2 cellular contexts compared by ENCODE assay signal in the genomic region with DNA sequence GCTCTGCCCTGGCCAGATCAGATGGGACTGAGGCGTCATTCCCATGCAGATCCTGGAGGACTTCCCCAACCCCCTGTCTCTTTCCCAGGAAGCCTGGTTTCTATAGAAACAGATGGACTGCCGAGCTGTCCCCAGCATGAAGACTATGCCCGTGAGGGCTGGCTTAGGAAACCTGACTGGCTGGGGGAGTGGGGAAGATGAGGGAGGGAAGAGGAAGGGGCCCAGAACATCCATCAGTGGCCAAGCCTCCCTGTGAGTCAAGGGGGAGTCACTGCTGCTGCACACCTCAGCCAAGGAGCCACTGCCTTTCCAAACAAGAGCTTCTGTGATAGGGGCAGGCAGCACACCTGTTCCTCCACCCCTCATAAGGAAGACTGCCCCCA.
TF ChIP-seq lines count a peak whose summit lies in the region.

No MANE protein-coding gene starts in this region.

TF ChIP-seq in IMR-90, 13 proteins besides CTCF, POLR2A, EP300 and RAD21:
- no peak for TF ChIP-seq NFE2L2 (IDR thresholded peaks at IDR 0.05; ENCODE audit: low read depth, low read length)
- no peak for TF ChIP-seq CEBPB (IDR thresholded peaks at IDR 0.05; ENCODE audit: low read depth, low read length)
- TF ChIP-seq BHLHE40 (IDR thresholded peaks at IDR 0.05; ENCODE audit: low read depth, low read length), result no peak
- no peak for TF ChIP-seq MAFK (IDR thresholded peaks at IDR 0.05; ENCODE audit: low read depth, low read length)
- TF ChIP-seq FOS (IDR thresholded peaks at IDR 0.05; ENCODE audit: low read depth, low read length), result no peak

TF ChIP-seq in H1, 55 proteins besides CTCF, POLR2A, EP300 and RAD21:
- TF ChIP-seq POLR2AphosphoS5 (IDR thresholded peaks at IDR 0.05; ENCODE audit: low read depth, low read length) (no peak), TAF1 (IDR thresholded peaks at IDR 0.05; ENCODE audit: low read depth, low read length) (no peak), FOSL1 (IDR thresholded peaks at IDR 0.05; ENCODE audit: insufficient read depth, low read depth, low read length) (no peak), KDM4A (IDR thresholded peaks at IDR 0.05; ENCODE audit: low read depth, low read length, severe bottlenecking) (no peak), JUN (IDR thresholded peaks at IDR 0.05; ENCODE audit: low read depth, low read length) (no peak)
- TF ChIP-seq, protein P1, sequence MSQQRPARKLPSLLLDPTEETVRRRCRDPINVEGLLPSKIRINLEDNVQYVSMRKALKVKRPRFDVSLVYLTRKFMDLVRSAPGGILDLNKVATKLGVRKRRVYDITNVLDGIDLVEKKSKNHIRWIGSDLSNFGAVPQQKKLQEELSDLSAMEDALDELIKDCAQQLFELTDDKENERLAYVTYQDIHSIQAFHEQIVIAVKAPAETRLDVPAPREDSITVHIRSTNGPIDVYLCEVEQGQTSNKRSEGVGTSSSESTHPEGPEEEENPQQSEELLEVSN (IDR thresholded peaks at IDR 0.05), result no peak
- TF ChIP-seq, protein P2, sequence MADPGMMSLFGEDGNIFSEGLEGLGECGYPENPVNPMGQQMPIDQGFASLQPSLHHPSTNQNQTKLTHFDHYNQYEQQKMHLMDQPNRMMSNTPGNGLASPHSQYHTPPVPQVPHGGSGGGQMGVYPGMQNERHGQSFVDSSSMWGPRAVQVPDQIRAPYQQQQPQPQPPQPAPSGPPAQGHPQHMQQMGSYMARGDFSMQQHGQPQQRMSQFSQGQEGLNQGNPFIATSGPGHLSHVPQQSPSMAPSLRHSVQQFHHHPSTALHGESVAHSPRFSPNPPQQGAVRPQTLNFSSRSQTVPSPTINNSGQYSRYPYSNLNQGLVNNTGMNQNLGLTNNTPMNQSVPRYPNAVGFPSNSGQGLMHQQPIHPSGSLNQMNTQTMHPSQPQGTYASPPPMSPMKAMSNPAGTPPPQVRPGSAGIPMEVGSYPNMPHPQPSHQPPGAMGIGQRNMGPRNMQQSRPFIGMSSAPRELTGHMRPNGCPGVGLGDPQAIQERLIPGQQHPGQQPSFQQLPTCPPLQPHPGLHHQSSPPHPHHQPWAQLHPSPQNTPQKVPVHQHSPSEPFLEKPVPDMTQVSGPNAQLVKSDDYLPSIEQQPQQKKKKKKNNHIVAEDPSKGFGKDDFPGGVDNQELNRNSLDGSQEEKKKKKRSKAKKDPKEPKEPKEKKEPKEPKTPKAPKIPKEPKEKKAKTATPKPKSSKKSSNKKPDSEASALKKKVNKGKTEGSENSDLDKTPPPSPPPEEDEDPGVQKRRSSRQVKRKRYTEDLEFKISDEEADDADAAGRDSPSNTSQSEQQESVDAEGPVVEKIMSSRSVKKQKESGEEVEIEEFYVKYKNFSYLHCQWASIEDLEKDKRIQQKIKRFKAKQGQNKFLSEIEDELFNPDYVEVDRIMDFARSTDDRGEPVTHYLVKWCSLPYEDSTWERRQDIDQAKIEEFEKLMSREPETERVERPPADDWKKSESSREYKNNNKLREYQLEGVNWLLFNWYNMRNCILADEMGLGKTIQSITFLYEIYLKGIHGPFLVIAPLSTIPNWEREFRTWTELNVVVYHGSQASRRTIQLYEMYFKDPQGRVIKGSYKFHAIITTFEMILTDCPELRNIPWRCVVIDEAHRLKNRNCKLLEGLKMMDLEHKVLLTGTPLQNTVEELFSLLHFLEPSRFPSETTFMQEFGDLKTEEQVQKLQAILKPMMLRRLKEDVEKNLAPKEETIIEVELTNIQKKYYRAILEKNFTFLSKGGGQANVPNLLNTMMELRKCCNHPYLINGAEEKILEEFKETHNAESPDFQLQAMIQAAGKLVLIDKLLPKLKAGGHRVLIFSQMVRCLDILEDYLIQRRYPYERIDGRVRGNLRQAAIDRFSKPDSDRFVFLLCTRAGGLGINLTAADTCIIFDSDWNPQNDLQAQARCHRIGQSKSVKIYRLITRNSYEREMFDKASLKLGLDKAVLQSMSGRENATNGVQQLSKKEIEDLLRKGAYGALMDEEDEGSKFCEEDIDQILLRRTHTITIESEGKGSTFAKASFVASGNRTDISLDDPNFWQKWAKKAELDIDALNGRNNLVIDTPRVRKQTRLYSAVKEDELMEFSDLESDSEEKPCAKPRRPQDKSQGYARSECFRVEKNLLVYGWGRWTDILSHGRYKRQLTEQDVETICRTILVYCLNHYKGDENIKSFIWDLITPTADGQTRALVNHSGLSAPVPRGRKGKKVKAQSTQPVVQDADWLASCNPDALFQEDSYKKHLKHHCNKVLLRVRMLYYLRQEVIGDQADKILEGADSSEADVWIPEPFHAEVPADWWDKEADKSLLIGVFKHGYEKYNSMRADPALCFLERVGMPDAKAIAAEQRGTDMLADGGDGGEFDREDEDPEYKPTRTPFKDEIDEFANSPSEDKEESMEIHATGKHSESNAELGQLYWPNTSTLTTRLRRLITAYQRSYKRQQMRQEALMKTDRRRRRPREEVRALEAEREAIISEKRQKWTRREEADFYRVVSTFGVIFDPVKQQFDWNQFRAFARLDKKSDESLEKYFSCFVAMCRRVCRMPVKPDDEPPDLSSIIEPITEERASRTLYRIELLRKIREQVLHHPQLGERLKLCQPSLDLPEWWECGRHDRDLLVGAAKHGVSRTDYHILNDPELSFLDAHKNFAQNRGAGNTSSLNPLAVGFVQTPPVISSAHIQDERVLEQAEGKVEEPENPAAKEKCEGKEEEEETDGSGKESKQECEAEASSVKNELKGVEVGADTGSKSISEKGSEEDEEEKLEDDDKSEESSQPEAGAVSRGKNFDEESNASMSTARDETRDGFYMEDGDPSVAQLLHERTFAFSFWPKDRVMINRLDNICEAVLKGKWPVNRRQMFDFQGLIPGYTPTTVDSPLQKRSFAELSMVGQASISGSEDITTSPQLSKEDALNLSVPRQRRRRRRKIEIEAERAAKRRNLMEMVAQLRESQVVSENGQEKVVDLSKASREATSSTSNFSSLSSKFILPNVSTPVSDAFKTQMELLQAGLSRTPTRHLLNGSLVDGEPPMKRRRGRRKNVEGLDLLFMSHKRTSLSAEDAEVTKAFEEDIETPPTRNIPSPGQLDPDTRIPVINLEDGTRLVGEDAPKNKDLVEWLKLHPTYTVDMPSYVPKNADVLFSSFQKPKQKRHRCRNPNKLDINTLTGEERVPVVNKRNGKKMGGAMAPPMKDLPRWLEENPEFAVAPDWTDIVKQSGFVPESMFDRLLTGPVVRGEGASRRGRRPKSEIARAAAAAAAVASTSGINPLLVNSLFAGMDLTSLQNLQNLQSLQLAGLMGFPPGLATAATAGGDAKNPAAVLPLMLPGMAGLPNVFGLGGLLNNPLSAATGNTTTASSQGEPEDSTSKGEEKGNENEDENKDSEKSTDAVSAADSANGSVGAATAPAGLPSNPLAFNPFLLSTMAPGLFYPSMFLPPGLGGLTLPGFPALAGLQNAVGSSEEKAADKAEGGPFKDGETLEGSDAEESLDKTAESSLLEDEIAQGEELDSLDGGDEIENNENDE (IDR thresholded peaks at IDR 0.05; ENCODE audit: insufficient replicate concordance, low read length), result no peak
